In the genomic region with DNA sequence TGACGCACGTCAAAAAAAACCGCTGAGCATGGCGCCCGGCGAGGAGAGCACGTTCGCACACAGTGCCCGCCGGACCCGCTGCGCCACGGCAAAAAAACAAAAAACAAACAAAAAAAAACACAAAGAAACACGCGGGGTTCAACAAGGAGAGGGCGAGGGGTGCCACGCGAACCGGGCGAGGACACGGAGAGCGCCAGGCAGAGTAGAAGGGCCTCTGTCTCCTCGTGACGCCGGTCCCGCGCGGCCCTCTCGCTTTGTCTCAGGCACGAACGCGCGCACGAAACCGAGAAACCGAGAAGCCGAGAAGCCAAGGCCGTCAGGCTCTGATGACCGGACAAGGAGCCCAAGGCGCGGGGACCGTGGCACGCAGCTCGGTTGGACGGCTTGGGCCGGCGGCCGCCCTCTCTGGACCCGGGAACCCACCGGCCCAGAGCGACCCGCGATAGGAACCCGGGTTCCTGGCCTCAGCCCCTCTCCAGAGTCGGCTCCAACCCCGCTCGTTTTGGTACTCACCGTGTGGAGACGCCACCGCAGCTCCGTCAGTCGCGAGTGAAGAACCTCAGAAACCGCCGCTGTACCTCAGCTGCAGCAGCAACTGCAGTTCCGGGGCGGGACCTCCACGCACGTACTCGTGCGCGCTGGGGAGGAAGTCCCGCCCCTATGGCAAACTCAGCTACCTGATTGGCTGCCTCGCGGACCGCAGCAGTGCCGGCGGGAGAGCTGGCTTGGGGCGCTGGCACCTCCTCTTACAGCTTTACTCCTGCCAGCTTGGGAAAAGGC, we compare ENCODE assay signal across 8 cellular contexts. TPM values are rescaled to one million over a fixed set of nuclear protein-coding genes. Genes with fewer than 3 reads are reported as not detected.
DNase-seq lines count a peak whose midpoint lies in the region; ATAC-seq, FAIRE-seq and TF ChIP-seq lines count a peak whose summit lies in the region.

A gene with protein sequence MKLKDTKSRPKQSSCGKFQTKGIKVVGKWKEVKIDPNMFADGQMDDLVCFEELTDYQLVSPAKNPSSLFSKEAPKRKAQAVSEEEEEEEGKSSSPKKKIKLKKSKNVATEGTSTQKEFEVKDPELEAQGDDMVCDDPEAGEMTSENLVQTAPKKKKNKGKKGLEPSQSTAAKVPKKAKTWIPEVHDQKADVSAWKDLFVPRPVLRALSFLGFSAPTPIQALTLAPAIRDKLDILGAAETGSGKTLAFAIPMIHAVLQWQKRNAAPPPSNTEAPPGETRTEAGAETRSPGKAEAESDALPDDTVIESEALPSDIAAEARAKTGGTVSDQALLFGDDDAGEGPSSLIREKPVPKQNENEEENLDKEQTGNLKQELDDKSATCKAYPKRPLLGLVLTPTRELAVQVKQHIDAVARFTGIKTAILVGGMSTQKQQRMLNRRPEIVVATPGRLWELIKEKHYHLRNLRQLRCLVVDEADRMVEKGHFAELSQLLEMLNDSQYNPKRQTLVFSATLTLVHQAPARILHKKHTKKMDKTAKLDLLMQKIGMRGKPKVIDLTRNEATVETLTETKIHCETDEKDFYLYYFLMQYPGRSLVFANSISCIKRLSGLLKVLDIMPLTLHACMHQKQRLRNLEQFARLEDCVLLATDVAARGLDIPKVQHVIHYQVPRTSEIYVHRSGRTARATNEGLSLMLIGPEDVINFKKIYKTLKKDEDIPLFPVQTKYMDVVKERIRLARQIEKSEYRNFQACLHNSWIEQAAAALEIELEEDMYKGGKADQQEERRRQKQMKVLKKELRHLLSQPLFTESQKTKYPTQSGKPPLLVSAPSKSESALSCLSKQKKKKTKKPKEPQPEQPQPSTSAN (minus strand): TSS at position 597 of the 780 bp plus-strand sequence. CDS start 1,460 bp downstream, outside the sequence.
A gene with protein sequence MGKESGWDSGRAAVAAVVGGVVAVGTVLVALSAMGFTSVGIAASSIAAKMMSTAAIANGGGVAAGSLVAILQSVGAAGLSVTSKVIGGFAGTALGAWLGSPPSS (plus strand): TSS at position 705 of the 780 bp plus-strand sequence. CDS start 15,628 bp downstream, outside the sequence.

- H3K4me1 ChIP-seq in OCI-LY7 (ENCODE audit: insufficient read depth, low read length, poor library complexity, severe bottlenecking): peaks cover 38% of the 10 kb centered on the region
- peaks cover 49% of the 10 kb centered on the region for H3K4me1 ChIP-seq in mononuclear cell (ENCODE audit: insufficient read depth, low read length)

- H4K20me1 ChIP-seq in OCI-LY7 (ENCODE audit: insufficient read depth, low read length): peaks cover 12% of the 10 kb centered on the region; the same call in 1 of the 2 replicates

- DNase-seq in D721Med (ENCODE audit: insufficient read length, low spot score): peak; percentile 83
- peak; percentile 87 for DNase-seq in HuH-7.5 (ENCODE audit: low spot score)
- peak; percentile 96 for DNase-seq in OCI-LY7 (ENCODE audit: low spot score)
- DNase-seq in activated T-cell treated with anti-CD3 and anti-CD28 coated beads for 24 hours (ENCODE audit: low read depth): peak; percentile 95
- peak; percentile 95 for DNase-seq in epidermal melanocyte (ENCODE audit: insufficient read length, low spot score)
- peak; percentile 90 to 93 for DNase-seq in stimulated activated CD8-positive, alpha-beta memory T cell treated with anti-CD3 and anti-CD28 coated beads, Interleukin-4, amount 100 ng/mL, for 1 hour (ENCODE audit: low read depth in 2 of 2, low spot score in 1 of 2)

- H3K4me3 ChIP-seq in OCI-LY7 (ENCODE audit: low read depth, low read length, poor library complexity, severe bottlenecking) (peak within 1 kb of the TSS; percentile 91), mononuclear cell (ENCODE audit: low read length) (peak within 1 kb of the TSS; percentile 96)

- peak within 1 kb of the TSS; percentile 98 for H3K4me2 ChIP-seq in OCI-LY7 (ENCODE audit: low read length)

- no peaks in the 10 kb centered on the region for H3K27me3 ChIP-seq in mononuclear cell (ENCODE audit: insufficient read depth, low read length)

- peak within 1 kb of the TSS; percentile 97 for H2AFZ ChIP-seq in OCI-LY7 (ENCODE audit: low read length)

- ATAC-seq in GM21526 (IDR thresholded peaks at IDR 0.05; ENCODE audit: low FRiP score, unreplicated experiment): peak; percentile 98

- H3K9me3 ChIP-seq in OCI-LY7 (ENCODE audit: low read length): peaks cover 4% of the 10 kb centered on the region
- H3K9me3 ChIP-seq in mononuclear cell (ENCODE audit: low read depth, low read length): peaks cover under 1% of the 10 kb centered on the region

- peaks cover 37% of the 10 kb centered on the region for H3K36me3 ChIP-seq in OCI-LY7 (ENCODE audit: insufficient read depth, low read length)

- TF ChIP-seq CTCF in D721Med (IDR thresholded peaks at IDR 0.05; ENCODE audit: insufficient read depth, missing control alignments) (no peak), OCI-LY7 (conservative IDR thresholded peaks at IDR 0.05; ENCODE audit: low read length) (no peak)

- peaks cover 60% of the 10 kb centered on the region for H3K79me2 ChIP-seq in OCI-LY7 (ENCODE audit: insufficient read depth, low read depth, low read length)

- intact Hi-C loops in OCI-LY7 (cut with micrococcal nuclease; ENCODE audit: unreplicated experiment): loop anchor here (2.0 to 5.0 kb wide), 2 partner anchors 47 to 56 kb away; a partner anchor contains a TSS

- FAIRE-seq in D721Med (lab: Jason Lieb, UNC): no peak

- peak within 1 kb of the TSS; percentile 50 for H3K27ac ChIP-seq in OCI-LY7 (ENCODE audit: low read depth, low read length, poor library complexity, severe bottlenecking)

- POLR2A ChIA-PET in OCI-LY7 (lab: Charles Lee): interaction anchor here (0.5 to 2.2 kb wide), 9 partner anchors 9 to 123 kb away, joined by 3 to 9 read pairs (median 4); a partner anchor contains a TSS

- BruUV-seq in OCI-LY7 (replicated peaks; lab: Mats Ljungman, UMichigan): no TSS peak

- peaks cover 5% of the 10 kb centered on the region; the same call in 1 of the 2 replicates for H3K9me2 ChIP-seq in OCI-LY7 (ENCODE audit: insufficient read depth, low read length)

- CTCF ChIA-PET in OCI-LY7 (lab: Charles Lee; ENCODE audit: unreplicated experiment): interaction anchor here (1.0 to 1.6 kb wide), 4 partner anchors 12 to 53 kb away, joined by 3 to 6 read pairs (median 3); no protein-coding TSS in a partner anchor

RNA-seq across cellular contexts. Expression of the first gene that starts in this region (rescaled TPM):
- 81.5 and 91.5 TPM in 2 replicates for total RNA-seq in OCI-LY7 (2014; rRNA removed; shearing (Covaris generic))
- total RNA-seq in OCI-LY7 (2022): 143 and 172 TPM in 2 replicates
- total RNA-seq in mononuclear cell: 319 TPM

RNA-seq across cellular contexts. Expression of the second gene that starts in this region (rescaled TPM):
- total RNA-seq in OCI-LY7 (2014; rRNA removed; shearing (Covaris generic)): 40.0 and 49.0 TPM in 2 replicates
- total RNA-seq in OCI-LY7 (2022): 61.5 and 63.4 TPM in 2 replicates
- total RNA-seq in mononuclear cell: 1.0 TPM

Comparison
In these comparisons a context has a peak if more than half of its experiments do, and no peak if none do; other contexts are left out.
1. Peak in every context shown above with its lines: DNase-seq, ATAC-seq, H3K4me3 ChIP-seq and H3K27ac ChIP-seq.
2. RNA of the second gene that starts in this region (total RNA-seq): 40.0 to 63.4 TPM in OCI-LY7; 1.0 TPM in mononuclear cell (single experiment); every median in the first group is over 10 times any median in the second.